ENCODE assay signal across 7 cellular contexts in the genomic region with DNA sequence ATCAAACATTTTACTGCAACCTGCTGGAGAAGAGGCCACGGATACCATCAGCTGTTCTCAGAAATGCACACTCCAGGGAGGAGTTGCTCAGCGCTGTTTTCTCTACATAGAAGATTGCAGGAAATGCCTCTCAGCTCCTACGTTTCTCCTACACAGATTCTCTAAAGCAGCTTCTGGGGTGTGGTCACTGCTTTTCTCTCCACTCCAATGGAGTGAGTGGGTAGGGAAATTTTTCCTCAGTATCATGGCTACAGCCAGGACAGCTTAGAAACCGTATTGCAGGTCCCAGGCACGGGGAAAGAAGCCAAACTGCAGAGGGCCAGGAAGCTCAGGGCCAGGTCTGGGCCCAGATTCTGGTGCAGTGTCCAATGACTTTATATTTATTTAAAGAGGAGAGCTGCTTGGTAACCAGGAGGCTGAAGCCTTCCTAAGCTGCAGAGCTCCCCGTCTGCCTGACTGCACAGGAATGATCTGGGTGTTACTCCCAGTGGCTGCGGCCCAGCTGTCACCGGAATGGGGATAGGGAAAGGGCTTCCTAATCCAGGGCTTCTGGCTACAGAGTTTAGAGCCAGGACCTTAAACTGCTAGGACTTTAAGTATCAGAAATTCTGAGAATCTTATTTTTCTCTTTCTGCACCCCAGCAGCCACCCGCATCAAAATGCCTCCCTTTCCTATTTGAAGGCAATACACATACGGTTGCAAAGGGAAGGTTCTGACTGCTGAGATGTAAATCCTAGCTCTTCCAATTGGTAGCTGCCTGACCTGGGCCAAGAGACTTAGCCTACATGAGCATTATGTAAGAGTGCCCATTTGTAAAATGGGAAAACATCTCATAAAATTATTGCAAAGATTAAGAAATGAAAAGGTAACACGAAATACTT. TPM values are rescaled to one million over a fixed set of nuclear protein-coding genes. Genes with fewer than 3 reads are reported as not detected.
DNase-seq lines count a peak whose midpoint lies in the region; ATAC-seq, FAIRE-seq and TF ChIP-seq lines count a peak whose summit lies in the region.

No MANE protein-coding gene starts in this region.

- FAIRE-seq in endothelial cell of umbilical vein (lab: Jason Lieb, UNC), result peak; percentile 78

- peak overlapping the region; percentile 74 for H3K27ac ChIP-seq in SJSA1
- H3K27ac ChIP-seq in endothelial cell of umbilical vein (ENCODE audit: insufficient read depth, low read depth, low read length), result peak overlapping the region; percentile 74
- peak overlapping the region; percentile 82 to 86 for H3K27ac ChIP-seq in mucosa of rectum (ENCODE audit: low read depth in 2 of 2, low read length in 2 of 2)

- no peaks in the 10 kb centered on the region for H3K9me1 ChIP-seq in endothelial cell of umbilical vein (replicated peaks; ENCODE audit: control insufficient read depth, extremely low read depth, insufficient read depth, low read length)

- BruUV-seq in endothelial cell of umbilical vein (replicated peaks; lab: Mats Ljungman, UMichigan), result no TSS peak

- H3K27me3 ChIP-seq in H7 (ENCODE audit: control insufficient read depth, insufficient read depth, low read length) (no peaks in the 10 kb centered on the region), SJSA1 (replicated peaks) (no peaks in the 10 kb centered on the region), endothelial cell of umbilical vein (ENCODE audit: control insufficient read depth in 2 of 2, insufficient read depth in 2 of 2, low read length in 2 of 2) (no peaks in the 10 kb centered on the region), mucosa of rectum (ENCODE audit: control insufficient read depth in 2 of 2, insufficient read depth in 2 of 2, low read length in 2 of 2) (no peaks in the 10 kb centered on the region)

- peaks cover 3% of the 10 kb centered on the region for H4K20me1 ChIP-seq in endothelial cell of umbilical vein (replicated peaks; ENCODE audit: control insufficient read depth, extremely low read depth, insufficient read depth, low read length)

- dilution Hi-C loops in endothelial cell of umbilical vein (cut with MboI; ENCODE audit: extremely low pct_ligation_motif_present, low sequenced_read_pairs), result no loop called here

- peak overlapping the region; percentile 67 for H3K4me3 ChIP-seq in H7 (ENCODE audit: insufficient read depth, low read depth, low read length)
- H3K4me3 ChIP-seq in SJSA1, result peak overlapping the region; percentile 98
- H3K4me3 ChIP-seq in endothelial cell of umbilical vein (replicated peaks in 1 of 3; ENCODE audit: insufficient read depth in 1 of 3, low read depth in 1 of 3, low read length in 3 of 3), result peak overlapping the region in 2 of 3 experiments; percentile 61 to 78
- H3K4me3 ChIP-seq in mucosa of rectum (ENCODE audit: low read length in 2 of 2), result no peak overlapping the region

- H3K36me3 ChIP-seq in H7 (replicated peaks; ENCODE audit: control insufficient read depth, insufficient read depth, low read length), result no peaks in the 10 kb centered on the region
- peaks cover 13% of the 10 kb centered on the region for H3K36me3 ChIP-seq in SJSA1
- H3K36me3 ChIP-seq in endothelial cell of umbilical vein (ENCODE audit: control insufficient read depth in 2 of 2, extremely low read depth in 1 of 2, insufficient read depth in 2 of 2, low read length in 2 of 2), result no peaks in the 10 kb centered on the region
- H3K36me3 ChIP-seq in mucosa of rectum (ENCODE audit: control insufficient read depth in 2 of 2, insufficient read depth in 2 of 2, low read length in 2 of 2), result no peaks in the 10 kb centered on the region

- peak overlapping the region; percentile 73 for H3K9ac ChIP-seq in endothelial cell of umbilical vein (replicated peaks; ENCODE audit: extremely low read depth, insufficient read depth, low read length)
- H3K9ac ChIP-seq in mucosa of rectum (ENCODE audit: low read depth in 1 of 2, low read length in 2 of 2), result no peak overlapping the region

- POLR2A ChIA-PET in endothelial cell of umbilical vein (lab: Charles Lee), result interaction anchor here (0.6 to 3.0 kb wide), 7 partner anchors 9 to 624 kb away, joined by 3 to 8 read pairs (median 3); no protein-coding TSS in a partner anchor

- peak; percentile 40 for DNase-seq in H7
- DNase-seq in SJSA1 (ENCODE audit: low read depth in 1 of 2, low spot score in 2 of 2), result no peak
- peak; percentile 50 for DNase-seq in endothelial cell of umbilical vein (ENCODE audit: low read depth, low spot score)
- DNase-seq in UCSD-AML1 (lab: John Stamatoyannopoulos, UW; ENCODE audit: unreplicated experiment), result no peak
- DNase-seq in HuH-7 (ENCODE audit: low spot score), result no peak

- intact Hi-C loops in endothelial cell of umbilical vein (cut with micrococcal nuclease), result loop anchor here (2.0 to 10.0 kb wide), 5 partner anchors 14 to 256 kb away; a partner anchor contains a TSS

- CTCF ChIA-PET in endothelial cell of umbilical vein (lab: Charles Lee), result interaction anchor here (0.7 to 3.3 kb wide), 10 partner anchors 9 to 131 kb away, joined by 3 to 22 read pairs (median 10); a partner anchor contains a TSS

- H3K4me1 ChIP-seq in SJSA1 (replicated peaks) (peaks cover 36% of the 10 kb centered on the region), endothelial cell of umbilical vein (ENCODE audit: control insufficient read depth, extremely low read depth, insufficient read depth, low read length) (peaks cover 39% of the 10 kb centered on the region), mucosa of rectum (ENCODE audit: control insufficient read depth in 2 of 2, insufficient read depth in 2 of 2, low read length in 2 of 2) (peaks cover 22 to 31% of the 10 kb centered on the region in 2 donors)

- peak; percentile 29 for TF ChIP-seq POLR2A in endothelial cell of umbilical vein (IDR thresholded peaks at IDR 0.05; ENCODE audit: low read depth, low read length)

- H2AFZ ChIP-seq in endothelial cell of umbilical vein (ENCODE audit: low read depth, low read length), result peak overlapping the region; percentile 70

- no peak for ATAC-seq in GM21576 (IDR thresholded peaks at IDR 0.05; ENCODE audit: unreplicated experiment)

- peaks cover 35% of the 10 kb centered on the region for H3K79me2 ChIP-seq in endothelial cell of umbilical vein (ENCODE audit: control insufficient read depth, insufficient read depth, low read length)

- H3K9me3 ChIP-seq in SJSA1 (replicated peaks), result no peaks in the 10 kb centered on the region
- H3K9me3 ChIP-seq in endothelial cell of umbilical vein (replicated peaks; ENCODE audit: control insufficient read depth, insufficient read depth, low read length), result no peaks in the 10 kb centered on the region
- no peaks in the 10 kb centered on the region for H3K9me3 ChIP-seq in mucosa of rectum (ENCODE audit: control insufficient read depth in 2 of 2, low read length in 2 of 2)

- no peak for TF ChIP-seq CTCF in endothelial cell of umbilical vein (IDR thresholded peaks at IDR 0.05; ENCODE audit: extremely low read depth in 1 of 2, insufficient read depth in 1 of 2, low read depth in 1 of 2, low read length in 2 of 2)

- H3K4me2 ChIP-seq in endothelial cell of umbilical vein (ENCODE audit: insufficient read depth, low read length), result peak overlapping the region; percentile 78

TF ChIP-seq in endothelial cell of umbilical vein, 7 proteins besides CTCF, POLR2A, EP300 and RAD21:
- no peak for TF ChIP-seq JUN (IDR thresholded peaks at IDR 0.05; ENCODE audit: borderline replicate concordance, insufficient read depth, insufficient read length, low read depth)

RNA-seq across cellular contexts. Expression of a gene that starts 1.4 kb away (rescaled TPM):
- 124 and 132 TPM in 2 replicates for total RNA-seq in H7 (2014; rRNA removed; shearing (Covaris generic))
- total RNA-seq in SJSA1 (2014; rRNA removed; shearing (Covaris generic)), result 165 and 181 TPM in 2 replicates
- total RNA-seq in endothelial cell of umbilical vein, result 478 and 502 TPM in 2 replicates
- 408 and 487 TPM in 2 replicates for polyA plus RNA-seq in endothelial cell of umbilical vein
- polyA plus RNA-seq in endothelial cell of umbilical vein (2011; cell fraction: cytosol; rRNA removed), result 284 and 296 TPM in 2 replicates
- 1,491 and 2,052 TPM in 2 replicates for polyA plus RNA-seq in endothelial cell of umbilical vein (2011; cell fraction: nucleus; rRNA removed)
- 314 and 340 TPM in 2 replicates for polyA plus RNA-seq in endothelial cell of umbilical vein (2012)
- polyA minus RNA-seq in endothelial cell of umbilical vein, result 1,082 and 1,224 TPM in 2 replicates
- 173 TPM for polyA minus RNA-seq in endothelial cell of umbilical vein (2011; cell fraction: cytosol; rRNA and poly(A)+ RNA removed)
- polyA minus RNA-seq in endothelial cell of umbilical vein (2011; cell fraction: nucleus; rRNA and poly(A)+ RNA removed), result 1,144 and 1,213 TPM in 2 replicates

RNA-seq across cellular contexts. Expression of a gene that starts 46.5 kb away (rescaled TPM):
- 21.2 and 24.5 TPM in 2 replicates for total RNA-seq in H7 (2014; rRNA removed; shearing (Covaris generic))
- 31.3 and 49.3 TPM in 2 replicates for total RNA-seq in SJSA1 (2014; rRNA removed; shearing (Covaris generic))
- total RNA-seq in endothelial cell of umbilical vein, result 20.5 and 22.6 TPM in 2 replicates
- polyA plus RNA-seq in endothelial cell of umbilical vein, result 12.2 and 13.0 TPM in 2 replicates
- 15.0 and 15.6 TPM in 2 replicates for polyA plus RNA-seq in endothelial cell of umbilical vein (2011; cell fraction: cytosol; rRNA removed)
- polyA plus RNA-seq in endothelial cell of umbilical vein (2011; cell fraction: nucleus; rRNA removed), result 19.0 and 21.0 TPM in 2 replicates
- polyA plus RNA-seq in endothelial cell of umbilical vein (2012), result 13.8 and 19.3 TPM in 2 replicates
- 22.7 and 25.7 TPM in 2 replicates for polyA minus RNA-seq in endothelial cell of umbilical vein
- polyA minus RNA-seq in endothelial cell of umbilical vein (2011; cell fraction: cytosol; rRNA and poly(A)+ RNA removed), result 66.6 TPM
- polyA minus RNA-seq in endothelial cell of umbilical vein (2011; cell fraction: nucleus; rRNA and poly(A)+ RNA removed), result 6.4 and 10.0 TPM in 2 replicates

Comparison
In these comparisons a context has a peak if more than half of its experiments do, and no peak if none do; other contexts are left out.
1. DNase-seq: peak in H7 (single experiment) and endothelial cell of umbilical vein (single experiment); none in SJSA1 (0 of 2), UCSD-AML1 (single experiment) and HuH-7 (single experiment).
2. H3K4me3 ChIP-seq: peak in H7 (single experiment), SJSA1 (single experiment) and endothelial cell of umbilical vein (2 of 3); none in mucosa of rectum (0 of 2).
3. Peak in every context shown above with its lines, with median percentiles within 50 percentile points of each other: H3K27ac ChIP-seq.